In genomic region chr5:861442-862366, GRCh38 we compare ENCODE assay signal across 22 cellular contexts. TPM values are rescaled to one million over a fixed set of nuclear protein-coding genes. Genes with fewer than 3 reads are reported as not detected.
DNase-seq lines count a peak whose midpoint lies in the region; ATAC-seq, FAIRE-seq and TF ChIP-seq lines count a peak whose summit lies in the region.
"Had no signal": no experiment of that assay in that cellular context is flagged by ENCODE, and none has a peak within 500 bp of the region (broad histone marks: within the 10 kb centered on the region; RNA-seq: fewer than 3 reads in every experiment).

No MANE protein-coding gene starts in this region.

- no peaks in the 10 kb centered on the region for H3K27me3 ChIP-seq in foreskin keratinocyte
- H3K27me3 ChIP-seq in PC-9 (ENCODE audit: insufficient read depth, low read depth) = no peaks in the 10 kb centered on the region
- H3K27me3 ChIP-seq: left lung, upper lobe of right lung had no signal

- TF ChIP-seq CTCF in RWPE1 (conservative IDR thresholded peaks at IDR 0.05; ENCODE audit: low read depth) (no peak), foreskin keratinocyte (conservative IDR thresholded peaks at IDR 0.05) (no peak), PC-9 (conservative IDR thresholded peaks at IDR 0.05) (no peak)

- no peaks in the 10 kb centered on the region for H3K9me3 ChIP-seq in PC-9 (ENCODE audit: insufficient read depth, low read depth)
- H3K9me3 ChIP-seq: left lung, upper lobe of right lung had no signal

- peaks cover 32% of the 10 kb centered on the region for H4K20me1 ChIP-seq in PC-9 (ENCODE audit: insufficient read depth)

- intact Hi-C loops in PC-9 (cut with micrococcal nuclease; ENCODE audit: unreplicated experiment) = no loop called here

- H3K9me2 ChIP-seq in PC-9 (ENCODE audit: insufficient read depth) = no peaks in the 10 kb centered on the region

- no TSS peak for BruUV-seq in PC-9 (replicated peaks; lab: Mats Ljungman, UMichigan)

- DNase-seq in NCI-H1694 treated with DMSO at 0.1 percent for 48 hours (lab: John Stamatoyannopoulos, UW) (peak; percentile 36), NCI-H1694 (lab: John Stamatoyannopoulos, UW) (no peak), GM12891 (ENCODE audit: insufficient read length, low spot score) (no peak), RWPE1 (ENCODE audit: low spot score) (peak; percentile 37), foreskin keratinocyte (no peak), HuH-7 (ENCODE audit: low spot score) (no peak), PC-9 (no peak)
- DNase-seq: 8988T; activated B cell treated with CpG ODN at 0.5 μM for 24 hours; activated CD4-positive, alpha-beta T cell treated with anti-CD3 and anti-CD28 coated beads, Interleukin-2, amount 50 U/mL, for 48 hours; DMS79; effector CD8-positive, alpha-beta T cell; erythroblast; foreskin fibroblast; GOT3; naive thymus-derived CD4-positive, alpha-beta T cell; NCI-H1105 treated with DMSO at 0.1 percent for 48 hours; upper lobe of right lung had no signal

- no peak for FAIRE-seq in GM12891 (lab: Jason Lieb, UNC)
- FAIRE-seq: colon had no signal

- H2AFZ ChIP-seq in PC-9 = no peak overlapping the region

- no peak overlapping the region for H3K4me2 ChIP-seq in PC-9

- POLR2A ChIA-PET in RWPE1 (lab: Yijun Ruan, JAX; ENCODE audit: low non-redundant PET) (no interaction called here), PC-9 (lab: Charles Lee; ENCODE audit: unreplicated experiment) (no interaction called here)

- H3K27ac ChIP-seq in RWPE1 = peak overlapping the region; percentile 66
- H3K27ac ChIP-seq in foreskin keratinocyte = no peak overlapping the region
- H3K27ac ChIP-seq in PC-9 = no peak overlapping the region
- H3K27ac ChIP-seq: left lung, skin epidermis, upper lobe of right lung had no signal

- H3K79me2 ChIP-seq in PC-9 (ENCODE audit: low read depth) = no peaks in the 10 kb centered on the region

- no peaks in the 10 kb centered on the region for H3K36me3 ChIP-seq in PC-9 (ENCODE audit: low read depth)

- no peak overlapping the region for H3K4me3 ChIP-seq in PC-9
- H3K4me3 ChIP-seq: left lung, skin epidermis, upper lobe of right lung had no signal

- H3K4me1 ChIP-seq in foreskin keratinocyte (no peaks in the 10 kb centered on the region), PC-9 (replicated peaks; ENCODE audit: insufficient read depth) (no peaks in the 10 kb centered on the region)
- H3K4me1 ChIP-seq: left lung, upper lobe of right lung had no signal

- CTCF ChIA-PET in RWPE1 (lab: Yijun Ruan, JAX) = interaction anchor here (0.6 to 0.7 kb wide), 3 partner anchors 8 to 10 kb away, joined by 3 read pairs; no protein-coding TSS in a partner anchor
- CTCF ChIA-PET in PC-9 (lab: Charles Lee) = interaction anchor here (0.6 kb wide), 1 partner anchor 464 kb away, joined by 4 read pairs; no protein-coding TSS in a partner anchor

- peak; percentile 68 for ATAC-seq in foreskin keratinocyte
- no peak for ATAC-seq in HG03097 (IDR thresholded peaks at IDR 0.05; ENCODE audit: low FRiP score, unreplicated experiment)
- ATAC-seq: left lung, upper lobe of right lung had no signal

- peaks cover 1% of the 10 kb centered on the region; the same call in 1 of the 2 replicates for H3F3A ChIP-seq in PC-9 (ENCODE audit: insufficient read depth, low read depth)

- no peak for TF ChIP-seq POLR2A in GM12891 (IDR thresholded peaks at IDR 0.05; ENCODE audit: low read depth, low read length)

TF ChIP-seq in GM12891, 5 proteins besides CTCF, POLR2A, EP300 and RAD21:
- TF ChIP-seq PAX5 (IDR thresholded peaks at IDR 0.05; ENCODE audit: insufficient read depth, low read length, severe bottlenecking) (no peak), POLR2AphosphoS5 (IDR thresholded peaks at IDR 0.05; ENCODE audit: low read depth, low read length) (peak; percentile 3; the same call in 1 of the 2 replicates)

RNA-seq across cellular contexts. Expression of gene ZDHHC11, which starts 10.9 kb away (rescaled TPM):
- 2.3 TPM for polyA plus RNA-seq in GM12891 (2012; ENCODE audit: low read depth, missing spikeins)
- total RNA-seq in foreskin keratinocyte (0.67 and 1.7 TPM in 2 replicates), PC-9 (2021) (13.1 and 19.1 TPM in 2 replicates)
- 0.58 and 0.62 TPM in 2 replicates for polyA plus RNA-seq in foreskin keratinocyte

RNA-seq across cellular contexts. Expression of gene BRD9, which starts 30.9 kb away (rescaled TPM):
- 27.5 TPM for polyA plus RNA-seq in GM12891 (2012; ENCODE audit: low read depth, missing spikeins)
- total RNA-seq in foreskin keratinocyte = 35.1 and 38.6 TPM in 2 replicates
- polyA plus RNA-seq in foreskin keratinocyte = 29.3 and 31.6 TPM in 2 replicates
- total RNA-seq in PC-9 (2021) = 102 and 112 TPM in 2 replicates

RNA-seq across cellular contexts. Expression of gene TRIP13, which starts 31.0 kb away (rescaled TPM):
- polyA plus RNA-seq in GM12891 (2012; ENCODE audit: low read depth, missing spikeins) = 11.4 TPM
- 43.4 and 58.3 TPM in 2 replicates for total RNA-seq in foreskin keratinocyte
- 27.7 and 37.9 TPM in 2 replicates for polyA plus RNA-seq in foreskin keratinocyte
- 56.1 and 74.0 TPM in 2 replicates for total RNA-seq in PC-9 (2021)

Comparison
In these comparisons a context has a peak if more than half of its experiments do, and no peak if none do; other contexts are left out.
1. DNase-seq: peak in NCI-H1694 treated with DMSO at 0.1 percent for 48 hours (single experiment) and RWPE1 (single experiment); none in NCI-H1694 (single experiment), GM12891 (single experiment), foreskin keratinocyte (0 of 2), HuH-7 (single experiment) and PC-9 (0 of 2).